In genomic region chr18:52394602-52395001, GRCh38 we compare ENCODE assay signal across 15 cellular contexts. TPM values are rescaled to one million over a fixed set of nuclear protein-coding genes. Genes with fewer than 3 reads are reported as not detected.
DNase-seq lines count a peak whose midpoint lies in the region; ATAC-seq and TF ChIP-seq lines count a peak whose summit lies in the region.
"Had no signal": no experiment of that assay in that cellular context is flagged by ENCODE, and none has a peak within 500 bp of the region (broad histone marks: within the 10 kb centered on the region; RNA-seq: fewer than 3 reads in every experiment).

No MANE protein-coding gene starts in this region.

- DNase-seq in astrocyte of the cerebellum (ENCODE audit: low read depth): peak; percentile 3
- no peak for DNase-seq in SK-N-DZ (ENCODE audit: low spot score)
- DNase-seq in stimulated activated CD4-positive, alpha-beta T cell treated with anti-CD3 and anti-CD28 coated beads, Interleukin-12 subunit alpha, Interleukin-12 subunit beta, amount 100 ng/mL, for 4 hours: no peak
- DNase-seq in cerebellum (ENCODE audit: low spot score): no peak
- no peak for DNase-seq in left lobe of liver (ENCODE audit: low spot score)
- DNase-seq: activated CD4-positive, alpha-beta T cell treated with anti-CD3 and anti-CD28 coated beads for 36 hours; activated T-cell treated with anti-CD3 and anti-CD28 coated beads, Interleukin-2, amount 50 U/mL, for 4 hours; aorta; left ventricle myocardium superior; MG63; naive thymus-derived CD4-positive, alpha-beta T cell; right cardiac atrium had no signal

- TF ChIP-seq CTCF in astrocyte of the cerebellum (IDR thresholded peaks at IDR 0.05; ENCODE audit: low read depth, low read length, missing control alignments): no peak

- ATAC-seq in GM18502 (IDR thresholded peaks at IDR 0.05; ENCODE audit: poor library complexity, unreplicated experiment): peak; percentile 52
- peak; percentile 57 for ATAC-seq in GM21381 (IDR thresholded peaks at IDR 0.05; ENCODE audit: unreplicated experiment)
- ATAC-seq in HG03045 (IDR thresholded peaks at IDR 0.05; ENCODE audit: unreplicated experiment): peak; percentile 42
- ATAC-seq in left lobe of liver: no peak
- ATAC-seq: activated CD4-positive, alpha-beta T cell treated with anti-CD3 and anti-CD28 coated beads for 36 hours; activated T-cell treated with anti-CD3 and anti-CD28 coated beads, Interleukin-2, amount 50 U/mL, for 4 hours; left ventricle myocardium superior; naive thymus-derived CD4-positive, alpha-beta T cell; right cardiac atrium had no signal

- in situ Hi-C loops in astrocyte of the cerebellum (cut with HindIII; ENCODE audit: low sequenced_read_pairs): no loop called here

- no peak overlapping the region for H3K4me3 ChIP-seq in astrocyte of the cerebellum (ENCODE audit: low read depth, low read length)
- H3K4me3 ChIP-seq: MG63 had no signal

RNA-seq across cellular contexts. Expression of gene DCC, which starts 54.6 kb away (rescaled TPM):
- not detected in 2 replicates for polyA plus RNA-seq in SK-N-DZ (2014; cell fraction: cytosol; rRNA removed)
- polyA plus RNA-seq in SK-N-DZ (2014; cell fraction: nucleus; rRNA removed): not detected in 2 replicates
- 66.4 TPM for total RNA-seq in cerebellum
- total RNA-seq in left lobe of liver: not detected
- total RNA-seq: activated CD4-positive, alpha-beta T cell treated with anti-CD3 and anti-CD28 coated beads for 36 hours; activated T-cell treated with anti-CD3 and anti-CD28 coated beads, Interleukin-2, amount 50 U/mL, for 4 hours; left ventricle myocardium superior; naive thymus-derived CD4-positive, alpha-beta T cell had no signal
- polyA plus RNA-seq: aorta; naive thymus-derived CD4-positive, alpha-beta T cell had no signal

Comparison
In these comparisons a context has a peak if more than half of its experiments do, and no peak if none do; other contexts are left out.
1. RNA of gene DCC, which starts 54.6 kb away (total RNA-seq): 66.4 TPM in cerebellum (single experiment); not detected in left lobe of liver (single experiment); every median in the first group is over 10 times any median in the second.